In the genomic region with DNA sequence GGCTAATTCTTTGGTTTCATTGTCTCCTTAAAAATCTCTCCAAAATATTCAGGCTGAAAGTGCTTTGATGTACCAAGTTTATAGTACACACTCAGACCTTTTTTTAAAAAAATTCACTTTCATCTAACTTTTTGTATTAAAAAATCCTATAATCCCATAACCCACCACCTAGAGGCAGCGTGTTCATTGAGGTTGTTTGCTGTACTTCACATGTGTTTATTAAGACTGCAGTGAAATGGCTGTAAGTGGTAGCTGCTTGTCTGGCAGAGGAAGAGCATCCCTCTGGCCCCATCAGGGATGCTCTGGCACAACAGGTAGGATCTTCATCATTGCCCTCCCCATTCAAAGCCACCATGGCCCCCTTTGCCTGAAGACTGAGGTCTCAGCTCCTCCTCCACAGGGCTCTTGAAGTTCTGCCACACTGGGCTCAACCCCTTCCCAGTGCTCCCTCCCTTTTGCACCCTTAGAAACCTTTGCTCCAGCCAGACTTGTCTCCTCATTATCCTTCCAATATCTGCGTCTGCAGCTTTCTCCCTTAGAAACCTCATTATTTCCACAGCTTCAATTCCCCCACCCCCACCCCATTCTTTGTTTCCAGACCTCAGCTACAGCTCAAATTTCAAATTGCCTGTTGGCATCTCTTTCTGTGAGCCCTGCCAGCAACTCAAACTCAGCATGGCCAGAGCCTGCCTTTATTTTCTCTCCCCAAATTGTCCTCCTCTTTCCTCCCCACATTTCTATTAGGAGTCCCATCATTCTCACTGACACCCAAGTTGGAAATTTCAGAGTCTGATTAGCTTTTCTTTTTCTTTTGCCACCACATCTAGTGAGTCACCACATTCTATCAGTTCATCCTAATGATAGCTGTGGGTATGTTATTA, we compare ENCODE assay signal across 1 cellular context.
TF ChIP-seq lines count a peak whose summit lies in the region.

No MANE protein-coding gene starts in this region.

TF ChIP-seq in GM23338, 12 proteins besides CTCF, POLR2A, EP300 and RAD21 (continued from another document):
- TF ChIP-seq, protein P1, sequence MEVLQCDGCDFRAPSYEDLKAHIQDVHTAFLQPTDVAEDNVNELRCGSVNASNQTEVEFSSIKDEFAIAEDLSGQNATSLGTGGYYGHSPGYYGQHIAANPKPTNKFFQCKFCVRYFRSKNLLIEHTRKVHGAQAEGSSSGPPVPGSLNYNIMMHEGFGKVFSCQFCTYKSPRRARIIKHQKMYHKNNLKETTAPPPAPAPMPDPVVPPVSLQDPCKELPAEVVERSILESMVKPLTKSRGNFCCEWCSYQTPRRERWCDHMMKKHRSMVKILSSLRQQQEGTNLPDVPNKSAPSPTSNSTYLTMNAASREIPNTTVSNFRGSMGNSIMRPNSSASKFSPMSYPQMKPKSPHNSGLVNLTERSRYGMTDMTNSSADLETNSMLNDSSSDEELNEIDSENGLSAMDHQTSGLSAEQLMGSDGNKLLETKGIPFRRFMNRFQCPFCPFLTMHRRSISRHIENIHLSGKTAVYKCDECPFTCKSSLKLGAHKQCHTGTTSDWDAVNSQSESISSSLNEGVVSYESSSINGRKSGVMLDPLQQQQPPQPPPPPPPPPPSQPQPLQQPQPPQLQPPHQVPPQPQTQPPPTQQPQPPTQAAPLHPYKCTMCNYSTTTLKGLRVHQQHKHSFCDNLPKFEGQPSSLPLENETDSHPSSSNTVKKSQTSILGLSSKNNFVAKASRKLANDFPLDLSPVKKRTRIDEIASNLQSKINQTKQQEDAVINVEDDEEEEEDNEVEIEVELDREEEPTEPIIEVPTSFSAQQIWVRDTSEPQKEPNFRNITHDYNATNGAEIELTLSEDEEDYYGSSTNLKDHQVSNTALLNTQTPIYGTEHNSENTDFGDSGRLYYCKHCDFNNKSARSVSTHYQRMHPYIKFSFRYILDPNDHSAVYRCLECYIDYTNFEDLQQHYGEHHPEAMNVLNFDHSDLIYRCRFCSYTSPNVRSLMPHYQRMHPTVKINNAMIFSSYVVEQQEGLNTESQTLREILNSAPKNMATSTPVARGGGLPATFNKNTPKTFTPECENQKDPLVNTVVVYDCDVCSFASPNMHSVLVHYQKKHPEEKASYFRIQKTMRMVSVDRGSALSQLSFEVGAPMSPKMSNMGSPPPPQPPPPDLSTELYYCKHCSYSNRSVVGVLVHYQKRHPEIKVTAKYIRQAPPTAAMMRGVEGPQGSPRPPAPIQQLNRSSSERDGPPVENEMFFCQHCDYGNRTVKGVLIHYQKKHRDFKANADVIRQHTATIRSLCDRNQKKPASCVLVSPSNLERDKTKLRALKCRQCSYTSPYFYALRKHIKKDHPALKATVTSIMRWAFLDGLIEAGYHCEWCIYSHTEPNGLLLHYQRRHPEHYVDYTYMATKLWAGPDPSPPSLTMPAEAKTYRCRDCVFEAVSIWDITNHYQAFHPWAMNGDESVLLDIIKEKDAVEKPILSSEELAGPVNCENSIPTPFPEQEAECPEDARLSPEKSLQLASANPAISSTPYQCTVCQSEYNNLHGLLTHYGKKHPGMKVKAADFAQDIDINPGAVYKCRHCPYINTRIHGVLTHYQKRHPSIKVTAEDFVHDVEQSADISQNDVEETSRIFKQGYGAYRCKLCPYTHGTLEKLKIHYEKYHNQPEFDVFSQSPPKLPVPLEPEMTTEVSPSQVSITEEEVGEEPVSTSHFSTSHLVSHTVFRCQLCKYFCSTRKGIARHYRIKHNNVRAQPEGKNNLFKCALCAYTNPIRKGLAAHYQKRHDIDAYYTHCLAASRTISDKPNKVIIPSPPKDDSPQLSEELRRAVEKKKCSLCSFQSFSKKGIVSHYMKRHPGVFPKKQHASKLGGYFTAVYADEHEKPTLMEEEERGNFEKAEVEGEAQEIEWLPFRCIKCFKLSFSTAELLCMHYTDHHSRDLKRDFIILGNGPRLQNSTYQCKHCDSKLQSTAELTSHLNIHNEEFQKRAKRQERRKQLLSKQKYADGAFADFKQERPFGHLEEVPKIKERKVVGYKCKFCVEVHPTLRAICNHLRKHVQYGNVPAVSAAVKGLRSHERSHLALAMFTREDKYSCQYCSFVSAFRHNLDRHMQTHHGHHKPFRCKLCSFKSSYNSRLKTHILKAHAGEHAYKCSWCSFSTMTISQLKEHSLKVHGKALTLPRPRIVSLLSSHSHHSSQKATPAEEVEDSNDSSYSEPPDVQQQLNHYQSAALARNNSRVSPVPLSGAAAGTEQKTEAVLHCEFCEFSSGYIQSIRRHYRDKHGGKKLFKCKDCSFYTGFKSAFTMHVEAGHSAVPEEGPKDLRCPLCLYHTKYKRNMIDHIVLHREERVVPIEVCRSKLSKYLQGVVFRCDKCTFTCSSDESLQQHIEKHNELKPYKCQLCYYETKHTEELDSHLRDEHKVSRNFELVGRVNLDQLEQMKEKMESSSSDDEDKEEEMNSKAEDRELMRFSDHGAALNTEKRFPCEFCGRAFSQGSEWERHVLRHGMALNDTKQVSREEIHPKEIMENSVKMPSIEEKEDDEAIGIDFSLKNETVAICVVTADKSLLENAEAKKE (CRISPR knock-in tag; IDR thresholded peaks at IDR 0.05) = no peak
- TF ChIP-seq NANOG (IDR thresholded peaks at IDR 0.05; ENCODE audit: borderline replicate concordance) (no peak), EZH2phosphoT487 (IDR thresholded peaks at IDR 0.05; ENCODE audit: unreplicated experiment) (no peak), ZNF331 (CRISPR knock-in tag; IDR thresholded peaks at IDR 0.05; ENCODE audit: low read depth) (no peak), ZNF114 (CRISPR knock-in tag; IDR thresholded peaks at IDR 0.05) (no peak), CREB1 (CRISPR knock-in tag; IDR thresholded peaks at IDR 0.05; ENCODE audit: low read depth) (no peak), JUNB (IDR thresholded peaks at IDR 0.05; ENCODE audit: unreplicated experiment) (no peak)
- TF ChIP-seq, protein P2, sequence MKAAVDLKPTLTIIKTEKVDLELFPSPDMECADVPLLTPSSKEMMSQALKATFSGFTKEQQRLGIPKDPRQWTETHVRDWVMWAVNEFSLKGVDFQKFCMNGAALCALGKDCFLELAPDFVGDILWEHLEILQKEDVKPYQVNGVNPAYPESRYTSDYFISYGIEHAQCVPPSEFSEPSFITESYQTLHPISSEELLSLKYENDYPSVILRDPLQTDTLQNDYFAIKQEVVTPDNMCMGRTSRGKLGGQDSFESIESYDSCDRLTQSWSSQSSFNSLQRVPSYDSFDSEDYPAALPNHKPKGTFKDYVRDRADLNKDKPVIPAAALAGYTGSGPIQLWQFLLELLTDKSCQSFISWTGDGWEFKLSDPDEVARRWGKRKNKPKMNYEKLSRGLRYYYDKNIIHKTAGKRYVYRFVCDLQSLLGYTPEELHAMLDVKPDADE (IDR thresholded peaks at IDR 0.05) = no peak
- TF ChIP-seq, protein P3, sequence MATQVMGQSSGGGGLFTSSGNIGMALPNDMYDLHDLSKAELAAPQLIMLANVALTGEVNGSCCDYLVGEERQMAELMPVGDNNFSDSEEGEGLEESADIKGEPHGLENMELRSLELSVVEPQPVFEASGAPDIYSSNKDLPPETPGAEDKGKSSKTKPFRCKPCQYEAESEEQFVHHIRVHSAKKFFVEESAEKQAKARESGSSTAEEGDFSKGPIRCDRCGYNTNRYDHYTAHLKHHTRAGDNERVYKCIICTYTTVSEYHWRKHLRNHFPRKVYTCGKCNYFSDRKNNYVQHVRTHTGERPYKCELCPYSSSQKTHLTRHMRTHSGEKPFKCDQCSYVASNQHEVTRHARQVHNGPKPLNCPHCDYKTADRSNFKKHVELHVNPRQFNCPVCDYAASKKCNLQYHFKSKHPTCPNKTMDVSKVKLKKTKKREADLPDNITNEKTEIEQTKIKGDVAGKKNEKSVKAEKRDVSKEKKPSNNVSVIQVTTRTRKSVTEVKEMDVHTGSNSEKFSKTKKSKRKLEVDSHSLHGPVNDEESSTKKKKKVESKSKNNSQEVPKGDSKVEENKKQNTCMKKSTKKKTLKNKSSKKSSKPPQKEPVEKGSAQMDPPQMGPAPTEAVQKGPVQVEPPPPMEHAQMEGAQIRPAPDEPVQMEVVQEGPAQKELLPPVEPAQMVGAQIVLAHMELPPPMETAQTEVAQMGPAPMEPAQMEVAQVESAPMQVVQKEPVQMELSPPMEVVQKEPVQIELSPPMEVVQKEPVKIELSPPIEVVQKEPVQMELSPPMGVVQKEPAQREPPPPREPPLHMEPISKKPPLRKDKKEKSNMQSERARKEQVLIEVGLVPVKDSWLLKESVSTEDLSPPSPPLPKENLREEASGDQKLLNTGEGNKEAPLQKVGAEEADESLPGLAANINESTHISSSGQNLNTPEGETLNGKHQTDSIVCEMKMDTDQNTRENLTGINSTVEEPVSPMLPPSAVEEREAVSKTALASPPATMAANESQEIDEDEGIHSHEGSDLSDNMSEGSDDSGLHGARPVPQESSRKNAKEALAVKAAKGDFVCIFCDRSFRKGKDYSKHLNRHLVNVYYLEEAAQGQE (IDR thresholded peaks at IDR 0.05; ENCODE audit: unreplicated experiment) = no peak
TF ChIP-seq in GM23338: peak in this region for 0.
